In genomic region chrX:101617211-101618191, GRCh38 we compare ENCODE assay signal across 8 cellular contexts. TPM values are rescaled to one million over a fixed set of nuclear protein-coding genes. Genes with fewer than 3 reads are reported as not detected.
DNase-seq lines count a peak whose midpoint lies in the region; ATAC-seq and TF ChIP-seq lines count a peak whose summit lies in the region.

Gene ARMCX6 (minus strand): TSS chrX:101618000. CDS start chrX:101616620, 1,380 bp downstream.

- no peaks in the 10 kb centered on the region for H3K36me3 Mint-ChIP-seq in activated naive CD8-positive, alpha-beta T cell

- no peaks in the 10 kb centered on the region for H3K27me3 ChIP-seq in H7 (ENCODE audit: control insufficient read depth, insufficient read depth, low read length)
- H3K27me3 ChIP-seq in upper lobe of right lung, result no peaks in the 10 kb centered on the region

- peaks cover 31% of the 10 kb centered on the region for H3K4me1 Mint-ChIP-seq in activated naive CD8-positive, alpha-beta T cell (ENCODE audit: low read depth)

- peak; percentile 46 for TF ChIP-seq CTCF in upper lobe of right lung (IDR thresholded peaks at IDR 0.05)

- intact Hi-C loops in cardiac septum (cut with DNase I) (no loop called here), posterior cingulate gyrus (cut with DNase I) (no loop called here), upper lobe of right lung (cut with DNase I) (no loop called here)

- H3K4me3 ChIP-seq in H7 (ENCODE audit: insufficient read depth, low read depth, low read length) (peak within 1 kb of the TSS; percentile 70), upper lobe of right lung (peak within 1 kb of the TSS; percentile 68)

- H3K36me3 ChIP-seq in H7 (replicated peaks; ENCODE audit: control insufficient read depth, insufficient read depth, low read length), result peaks cover 2% of the 10 kb centered on the region; the same call in 1 of the 2 replicates
- H3K36me3 ChIP-seq in upper lobe of right lung, result no peaks in the 10 kb centered on the region

- peak within 1 kb of the TSS; percentile 84 for H3K27ac Mint-ChIP-seq in activated naive CD8-positive, alpha-beta T cell

- H3K27ac ChIP-seq in upper lobe of right lung, result peak within 1 kb of the TSS; percentile 72

- H3K4me1 ChIP-seq in upper lobe of right lung, result no peaks in the 10 kb centered on the region

- no peaks in the 10 kb centered on the region for H3K27me3 Mint-ChIP-seq in activated naive CD8-positive, alpha-beta T cell

- DNase-seq in GM03348 (ENCODE audit: low spot score) (peak; percentile 81), H7 (peak; percentile 82), M059J (ENCODE audit: low read depth) (peak; percentile 75), SK-N-DZ (ENCODE audit: low spot score) (peak; percentile 81), cardiac septum (ENCODE audit: low spot score) (peak; percentile 86), posterior cingulate gyrus (peak; percentile 57 to 96 (median 77)), upper lobe of right lung (peak; percentile 87)

- peak within 1 kb of the TSS; percentile 91 for H3K4me3 Mint-ChIP-seq in activated naive CD8-positive, alpha-beta T cell

- peak; percentile 93 for ATAC-seq in upper lobe of right lung

- H3K9me3 ChIP-seq in upper lobe of right lung, result no peaks in the 10 kb centered on the region

- H3K9me3 Mint-ChIP-seq in activated naive CD8-positive, alpha-beta T cell (ENCODE audit: low read depth), result no peaks in the 10 kb centered on the region

RNA-seq across cellular contexts. Expression of gene ARMCX6, which starts in this region (rescaled TPM):
- 15.2 and 21.4 TPM in 2 replicates for total RNA-seq in H7 (2014; rRNA removed; shearing (Covaris generic))
- 71.8 and 89.8 TPM in 2 replicates for total RNA-seq in M059J (2014; rRNA removed; shearing (Covaris generic))
- 18.9 and 32.4 TPM in 2 replicates for polyA plus RNA-seq in SK-N-DZ (2014; cell fraction: cytosol; rRNA removed)
- polyA plus RNA-seq in SK-N-DZ (2014; cell fraction: nucleus; rRNA removed), result 46.8 and 52.7 TPM in 2 replicates
- total RNA-seq in cardiac septum (45.4 TPM), upper lobe of right lung (35.6 TPM)

Comparison
In these comparisons a context has a peak if more than half of its experiments do, and no peak if none do; other contexts are left out.
1. Peak in every context shown above with its lines: DNase-seq, ATAC-seq, H3K4me3 ChIP-seq and H3K27ac ChIP-seq.